ENCODE assay signal across 10 cellular contexts in genomic region chrX:48153769-48154168, GRCh38. TPM values are rescaled to one million over a fixed set of nuclear protein-coding genes. Genes with fewer than 3 reads are reported as not detected.
"Had no signal": no experiment of that assay in that cellular context is flagged by ENCODE, and none has a peak within 500 bp of the region (broad histone marks: within the 10 kb centered on the region; RNA-seq: fewer than 3 reads in every experiment).

No MANE protein-coding gene starts in this region.

- H3K27ac ChIP-seq: KMS-11 had no signal

- H3K9me3 Mint-ChIP-seq: GM23338 had no signal

- H3K27ac Mint-ChIP-seq: GM23338, H9 had no signal

- ATAC-seq: GM23338 had no signal

- H3K4me3 ChIP-seq: GM23338 had no signal

- FAIRE-seq: H1, H54, HTR-8/SVneo had no signal

- H3K4me3 Mint-ChIP-seq: GM23338, H9 had no signal

- DNase-seq: H9, HCEC 1CT, IMR-90, KBM-7 had no signal

- H3K4me1 Mint-ChIP-seq: GM23338, H9 had no signal

RNA-seq across cellular contexts. Expression of gene SPACA5B, which starts 23.3 kb away (rescaled TPM):
- total RNA-seq: GM23338, H1, H9, HT-29, IMR-90 had no signal

RNA-seq across cellular contexts. Expression of gene SSX5, which starts 42.8 kb away (rescaled TPM):
- total RNA-seq: GM23338, H1, H9, HT-29, IMR-90 had no signal
